Comparison of ENCODE assay signal across 9 cellular contexts in genomic region chr6:169803291-169803811, GRCh38. TPM values are rescaled to one million over a fixed set of nuclear protein-coding genes. Genes with fewer than 3 reads are reported as not detected.
DNase-seq lines count a peak whose midpoint lies in the region; ATAC-seq and TF ChIP-seq lines count a peak whose summit lies in the region.
"Had no signal": no experiment of that assay in that cellular context is flagged by ENCODE, and none has a peak within 500 bp of the region (broad histone marks: within the 10 kb centered on the region; RNA-seq: fewer than 3 reads in every experiment).

No MANE protein-coding gene starts in this region.

- no peaks in the 10 kb centered on the region for H3K36me3 ChIP-seq in A673 (ENCODE audit: insufficient read depth, low read length, poor library complexity, severe bottlenecking)

- H3K27me3 ChIP-seq in A673 (replicated peaks; ENCODE audit: insufficient read depth, low read depth, low read length, poor library complexity): peaks cover 14% of the 10 kb centered on the region

- peak; percentile 16 for DNase-seq in activated T-cell treated with anti-CD3 and anti-CD28 coated beads, Interleukin-2, amount 50 U/mL, for 1 hour
- DNase-seq in activated T-cell treated with anti-CD3 and anti-CD28 coated beads for 4 hours: no peak
- peak; percentile 59 for DNase-seq in activated CD8-positive, alpha-beta T cell treated with anti-CD3 and anti-CD28 coated beads, Interleukin-2, amount 10 ng/mL, durations not matched to agents 7 days and 5 days
- no peak for DNase-seq in stimulated activated naive CD8-positive, alpha-beta T cell treated with anti-CD3 and anti-CD28 coated beads, Interleukin-15, Interleukin-2, amounts not matched to agents 100 U/mL and 50 U/mL, for 24 hours
- DNase-seq in NCI-H1092 treated with DMSO at 0.1 percent for 48 hours (lab: John Stamatoyannopoulos, UW): no peak
- no peak for DNase-seq in A673 (ENCODE audit: low spot score)
- DNase-seq in SHP77 treated with DMSO at 0.1 percent for 48 hours (lab: John Stamatoyannopoulos, UW): no peak

- H3K27ac Mint-ChIP-seq in activated CD8-positive, alpha-beta T cell treated with anti-CD3 and anti-CD28 coated beads, Interleukin-2, amount 10 ng/mL, durations not matched to agents 7 days and 5 days: no peak overlapping the region

- POLR2A ChIA-PET in activated CD8-positive, alpha-beta T cell treated with anti-CD3 and anti-CD28 coated beads, Interleukin-2, amount 10 ng/mL, durations not matched to agents 7 days and 5 days (lab: Charles Lee): interaction anchor here (1.0 to 1.1 kb wide), 2 partner anchors 20 to 52 kb away, joined by 3 to 4 read pairs; partner anchors contain the start of genes DYNLT2 and ERMARD
- POLR2A ChIA-PET in A673 (lab: Charles Lee; ENCODE audit: low non-redundant PET): no interaction called here

- CTCF ChIA-PET in activated CD8-positive, alpha-beta T cell treated with anti-CD3 and anti-CD28 coated beads, Interleukin-2, amount 10 ng/mL, durations not matched to agents 7 days and 5 days (lab: Charles Lee): interaction anchor here (0.8 to 8.2 kb wide), 11 partner anchors 8 to 847 kb away, joined by 3 to 98 read pairs (median 5); no protein-coding TSS in a partner anchor
- CTCF ChIA-PET in A673 (lab: Charles Lee): interaction anchor here (0.7 kb wide), 1 partner anchor 13 kb away, joined by 8 read pairs; no protein-coding TSS in a partner anchor

- no peaks in the 10 kb centered on the region for H3K9me3 ChIP-seq in A673 (ENCODE audit: low read depth, low read length, poor library complexity, severe bottlenecking)

- H3K36me3 Mint-ChIP-seq in activated CD8-positive, alpha-beta T cell treated with anti-CD3 and anti-CD28 coated beads, Interleukin-2, amount 10 ng/mL, durations not matched to agents 7 days and 5 days (ENCODE audit: low read depth): no peaks in the 10 kb centered on the region

- peaks cover 5% of the 10 kb centered on the region for H3K9me3 Mint-ChIP-seq in activated CD8-positive, alpha-beta T cell treated with anti-CD3 and anti-CD28 coated beads, Interleukin-2, amount 10 ng/mL, durations not matched to agents 7 days and 5 days (ENCODE audit: insufficient read depth)

- H3K4me3 Mint-ChIP-seq in activated CD8-positive, alpha-beta T cell treated with anti-CD3 and anti-CD28 coated beads, Interleukin-2, amount 10 ng/mL, durations not matched to agents 7 days and 5 days: no peak overlapping the region

- TF ChIP-seq CTCF in A673 (conservative IDR thresholded peaks at IDR 0.05; ENCODE audit: low read depth, low read length): no peak

- no peak overlapping the region for H3K4me3 ChIP-seq in A673 (ENCODE audit: low read depth, low read length, poor library complexity, severe bottlenecking)

- peaks cover 50% of the 10 kb centered on the region for H3K4me1 Mint-ChIP-seq in activated CD8-positive, alpha-beta T cell treated with anti-CD3 and anti-CD28 coated beads, Interleukin-2, amount 10 ng/mL, durations not matched to agents 7 days and 5 days (ENCODE audit: low read depth)

- H3K4me1 ChIP-seq in A673 (ENCODE audit: insufficient read depth, low read length, poor library complexity, severe bottlenecking): no peaks in the 10 kb centered on the region

- peaks cover 57% of the 10 kb centered on the region for H3K27me3 Mint-ChIP-seq in activated CD8-positive, alpha-beta T cell treated with anti-CD3 and anti-CD28 coated beads, Interleukin-2, amount 10 ng/mL, durations not matched to agents 7 days and 5 days (ENCODE audit: low read depth)

- intact Hi-C loops in A673 (cut with micrococcal nuclease; ENCODE audit: unreplicated experiment): no loop called here

- BruUV-seq in A673 (replicated peaks; lab: Mats Ljungman, UMichigan): no TSS peak

- H3K27ac ChIP-seq in A673 (ENCODE audit: low read depth, low read length, poor library complexity, severe bottlenecking): no peak overlapping the region
- H3K27ac ChIP-seq: HL-60 had no signal

- ATAC-seq in HG03432 (IDR thresholded peaks at IDR 0.05; ENCODE audit: unreplicated experiment): peak; percentile 62
- ATAC-seq in activated CD8-positive, alpha-beta T cell treated with anti-CD3 and anti-CD28 coated beads, Interleukin-2, amount 10 ng/mL, durations not matched to agents 7 days and 5 days: peak; percentile 59
- ATAC-seq in stimulated activated naive CD8-positive, alpha-beta T cell treated with anti-CD3 and anti-CD28 coated beads, Interleukin-15, Interleukin-2, amounts not matched to agents 100 U/mL and 50 U/mL, for 24 hours: peak; percentile 20

RNA-seq across cellular contexts. Expression of gene ERMARD, which starts 51.9 kb away (rescaled TPM):
- total RNA-seq in activated CD8-positive, alpha-beta T cell treated with anti-CD3 and anti-CD28 coated beads, Interleukin-2, amount 10 ng/mL, durations not matched to agents 7 days and 5 days: 10 to 100 TPM; 28.7 to 33.0 TPM
- total RNA-seq in A673 (2021): 19.6 and 23.2 TPM in 2 replicates

RNA-seq across cellular contexts. Expression of gene DYNLT2, which starts 52.0 kb away (rescaled TPM):
- total RNA-seq in activated CD8-positive, alpha-beta T cell treated with anti-CD3 and anti-CD28 coated beads, Interleukin-2, amount 10 ng/mL, durations not matched to agents 7 days and 5 days: 1 to 10 TPM; 2.1 to 2.6 TPM
- 2.4 TPM in 2 replicates for total RNA-seq in A673 (2021)

Comparison
In these comparisons a context has a peak if more than half of its experiments do, and no peak if none do; other contexts are left out.
1. DNase-seq: peak in activated T-cell treated with anti-CD3 and anti-CD28 coated beads, Interleukin-2, amount 50 U/mL, for 1 hour (single experiment) and activated CD8-positive, alpha-beta T cell treated with anti-CD3 and anti-CD28 coated beads, Interleukin-2, amount 10 ng/mL, durations not matched to agents 7 days and 5 days (single experiment); none in activated T-cell treated with anti-CD3 and anti-CD28 coated beads for 4 hours (single experiment), stimulated activated naive CD8-positive, alpha-beta T cell treated with anti-CD3 and anti-CD28 coated beads, Interleukin-15, Interleukin-2, amounts not matched to agents 100 U/mL and 50 U/mL, for 24 hours (single experiment), NCI-H1092 treated with DMSO at 0.1 percent for 48 hours (single experiment), A673 (single experiment) and SHP77 treated with DMSO at 0.1 percent for 48 hours (single experiment).
2. Peak in every context shown above with its lines, with median percentiles within 50 percentile points of each other: ATAC-seq.